ENCODE assay signal across 1 cellular context in the genomic region with DNA sequence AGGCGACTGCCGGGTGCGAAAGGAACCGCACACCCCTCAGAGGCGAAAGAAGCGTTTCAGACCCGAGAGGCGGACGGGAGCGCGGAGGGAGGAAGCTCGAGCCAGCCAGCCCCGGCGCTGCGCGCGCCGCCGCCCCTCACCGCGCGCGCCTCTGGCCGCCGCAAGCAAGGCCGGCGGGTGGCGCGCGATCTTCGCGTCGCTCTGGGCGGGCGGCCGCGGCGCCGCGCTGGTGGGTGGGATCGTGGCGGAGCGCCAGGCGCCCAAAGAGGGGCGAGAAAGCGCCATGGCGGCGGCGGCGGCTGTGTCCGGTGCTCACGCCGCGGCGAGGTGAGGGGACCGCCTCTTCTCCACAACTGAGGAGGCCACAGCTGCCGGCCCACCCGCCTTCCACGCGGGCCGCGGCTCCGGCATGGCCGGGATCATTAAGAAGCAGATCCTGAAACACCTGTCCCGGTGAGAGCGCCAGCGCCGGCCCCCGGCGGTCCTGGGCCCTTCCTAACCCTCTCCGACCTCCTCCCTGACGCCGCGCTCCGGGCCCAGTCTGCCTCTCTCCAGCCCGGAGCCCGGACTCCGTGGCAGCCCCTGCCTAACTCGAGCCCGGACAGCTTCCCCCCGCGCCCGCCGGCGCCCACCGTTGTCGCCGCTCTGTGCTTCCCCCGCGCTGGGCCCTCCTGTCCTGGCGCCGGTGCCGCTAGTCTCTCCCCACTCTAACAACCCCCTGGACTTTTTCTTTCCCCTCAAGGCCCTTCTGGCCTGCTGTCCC.
TF ChIP-seq lines count a peak whose summit lies in the region.

Gene BLTP3A (plus strand): TSS at position 242 of the 763 bp plus-strand sequence. CDS start 168 bp downstream, at position 410.

TF ChIP-seq in K562, 482 proteins besides CTCF, POLR2A, EP300 and RAD21 (continues in another document):
- peak; percentile 85; the same call in 1 of the 2 replicates for TF ChIP-seq SRSF3 (IDR thresholded peaks at IDR 0.05; ENCODE audit: insufficient read depth, low read length)
- TF ChIP-seq STAG1 (CRISPR knock-in tag; IDR thresholded peaks at IDR 0.05; ENCODE audit: borderline replicate concordance): no peak
- TF ChIP-seq MEIS2 (IDR thresholded peaks at IDR 0.05; ENCODE audit: partially characterized antibody): peak; percentile 3
- TF ChIP-seq HNRNPLL (IDR thresholded peaks at IDR 0.05; ENCODE audit: low read depth, low read length, poor library complexity, severe bottlenecking): peak; percentile 60
- TF ChIP-seq HMGN3 (IDR thresholded peaks at IDR 0.05; ENCODE audit: borderline replicate concordance, extremely low read depth, insufficient read length, low read depth, low read length): peak; percentile 64
- peak; percentile 72; the same call in 1 of the 2 replicates for TF ChIP-seq NKRF (IDR thresholded peaks at IDR 0.05; ENCODE audit: borderline replicate concordance)
- peak; percentile 66; the same call in 1 of the 2 replicates for TF ChIP-seq E2F5 (CRISPR knock-in tag; IDR thresholded peaks at IDR 0.05)
- TF ChIP-seq KDM2B (CRISPR knock-in tag; IDR thresholded peaks at IDR 0.05): 0 out of 2 replicates have a peak, but pooled peaks have one; percentile 18
- TF ChIP-seq TEAD2 (tag; IDR thresholded peaks at IDR 0.05): no peak
- TF ChIP-seq CBFA2T3 (IDR thresholded peaks at IDR 0.05): no peak
- 0 out of 2 replicates have a peak, but pooled peaks have one; percentile 46 for TF ChIP-seq ZNF431 (CRISPR knock-in tag; IDR thresholded peaks at IDR 0.05)
- peak; percentile 93; the same call in 1 of the 2 replicates for TF ChIP-seq NR1H2 (CRISPR knock-in tag; IDR thresholded peaks at IDR 0.05)
- TF ChIP-seq POLR2AphosphoS5 (IDR thresholded peaks at IDR 0.05; ENCODE audit: control insufficient read depth, insufficient read depth, low read depth, low read length): peak; percentile 88
- no peak for TF ChIP-seq HDAC6 (IDR thresholded peaks at IDR 0.05; ENCODE audit: low read depth, low read length)
- TF ChIP-seq HCFC1 (IDR thresholded peaks at IDR 0.05; ENCODE audit: low read depth, low read length): peak; percentile 54; the same call in 1 of the 2 replicates
- TF ChIP-seq, protein P1, sequence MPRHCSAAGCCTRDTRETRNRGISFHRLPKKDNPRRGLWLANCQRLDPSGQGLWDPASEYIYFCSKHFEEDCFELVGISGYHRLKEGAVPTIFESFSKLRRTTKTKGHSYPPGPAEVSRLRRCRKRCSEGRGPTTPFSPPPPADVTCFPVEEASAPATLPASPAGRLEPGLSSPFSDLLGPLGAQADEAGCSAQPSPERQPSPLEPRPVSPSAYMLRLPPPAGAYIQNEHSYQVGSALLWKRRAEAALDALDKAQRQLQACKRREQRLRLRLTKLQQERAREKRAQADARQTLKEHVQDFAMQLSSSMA (CRISPR knock-in tag; IDR thresholded peaks at IDR 0.05): 0 out of 2 replicates have a peak, but pooled peaks have one; percentile 19
- TF ChIP-seq PHF20 (IDR thresholded peaks at IDR 0.05; ENCODE audit: partially characterized antibody): no peak
- TF ChIP-seq GABPA (tag; conservative IDR thresholded peaks at IDR 0.05; ENCODE audit: low read depth): peak; percentile 49; the same call in 1 of the 2 replicates
- peak; percentile 73; the same call in 1 of the 2 replicates for TF ChIP-seq ZC3H4 (CRISPR knock-in tag; IDR thresholded peaks at IDR 0.05; ENCODE audit: borderline replicate concordance)
- peak; percentile 68; the same call in 1 of the 2 replicates for TF ChIP-seq SPI1 (IDR thresholded peaks at IDR 0.05; ENCODE audit: borderline replicate concordance, low read depth, low read length)
- no peak for TF ChIP-seq ZBTB33 (CRISPR knock-in tag; IDR thresholded peaks at IDR 0.05)
- TF ChIP-seq, protein P2, sequence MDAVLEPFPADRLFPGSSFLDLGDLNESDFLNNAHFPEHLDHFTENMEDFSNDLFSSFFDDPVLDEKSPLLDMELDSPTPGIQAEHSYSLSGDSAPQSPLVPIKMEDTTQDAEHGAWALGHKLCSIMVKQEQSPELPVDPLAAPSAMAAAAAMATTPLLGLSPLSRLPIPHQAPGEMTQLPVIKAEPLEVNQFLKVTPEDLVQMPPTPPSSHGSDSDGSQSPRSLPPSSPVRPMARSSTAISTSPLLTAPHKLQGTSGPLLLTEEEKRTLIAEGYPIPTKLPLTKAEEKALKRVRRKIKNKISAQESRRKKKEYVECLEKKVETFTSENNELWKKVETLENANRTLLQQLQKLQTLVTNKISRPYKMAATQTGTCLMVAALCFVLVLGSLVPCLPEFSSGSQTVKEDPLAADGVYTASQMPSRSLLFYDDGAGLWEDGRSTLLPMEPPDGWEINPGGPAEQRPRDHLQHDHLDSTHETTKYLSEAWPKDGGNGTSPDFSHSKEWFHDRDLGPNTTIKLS (IDR thresholded peaks at IDR 0.05; ENCODE audit: borderline replicate concordance, low read depth): peak; percentile 32; the same call in 1 of the 2 replicates
- TF ChIP-seq ZNF436 (CRISPR knock-in tag; IDR thresholded peaks at IDR 0.05): no peak
- peak; percentile 29; the same call in 1 of the 2 replicates for TF ChIP-seq ZNF175 (CRISPR knock-in tag; IDR thresholded peaks at IDR 0.05; ENCODE audit: low read depth)
- peak; percentile 98 for TF ChIP-seq RB1 (IDR thresholded peaks at IDR 0.05; ENCODE audit: low read depth)
- TF ChIP-seq CREM (IDR thresholded peaks at IDR 0.05; ENCODE audit: low read depth): peak; percentile 92
- no peak for TF ChIP-seq SETDB1 (IDR thresholded peaks at IDR 0.05; ENCODE audit: low read length)
- TF ChIP-seq, protein P3, sequence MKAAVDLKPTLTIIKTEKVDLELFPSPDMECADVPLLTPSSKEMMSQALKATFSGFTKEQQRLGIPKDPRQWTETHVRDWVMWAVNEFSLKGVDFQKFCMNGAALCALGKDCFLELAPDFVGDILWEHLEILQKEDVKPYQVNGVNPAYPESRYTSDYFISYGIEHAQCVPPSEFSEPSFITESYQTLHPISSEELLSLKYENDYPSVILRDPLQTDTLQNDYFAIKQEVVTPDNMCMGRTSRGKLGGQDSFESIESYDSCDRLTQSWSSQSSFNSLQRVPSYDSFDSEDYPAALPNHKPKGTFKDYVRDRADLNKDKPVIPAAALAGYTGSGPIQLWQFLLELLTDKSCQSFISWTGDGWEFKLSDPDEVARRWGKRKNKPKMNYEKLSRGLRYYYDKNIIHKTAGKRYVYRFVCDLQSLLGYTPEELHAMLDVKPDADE (conservative IDR thresholded peaks at IDR 0.05; ENCODE audit: control insufficient read depth, low read depth, low read length): peak; percentile 64
- TF ChIP-seq SMARCE1 (IDR thresholded peaks at IDR 0.05): 0 out of 2 replicates have a peak, but pooled peaks have one; percentile 14
- 0 out of 2 replicates have a peak, but pooled peaks have one; percentile 11 for TF ChIP-seq SP1 (CRISPR knock-in tag; IDR thresholded peaks at IDR 0.05)
- TF ChIP-seq, protein P4, sequence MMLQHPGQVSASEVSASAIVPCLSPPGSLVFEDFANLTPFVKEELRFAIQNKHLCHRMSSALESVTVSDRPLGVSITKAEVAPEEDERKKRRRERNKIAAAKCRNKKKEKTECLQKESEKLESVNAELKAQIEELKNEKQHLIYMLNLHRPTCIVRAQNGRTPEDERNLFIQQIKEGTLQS (IDR thresholded peaks at IDR 0.05): no peak
- TF ChIP-seq, protein P4 (CRISPR knock-in tag; conservative IDR thresholded peaks at IDR 0.05): 0 out of 2 replicates have a peak, but pooled peaks have one; percentile 9
- TF ChIP-seq SMAD1 (IDR thresholded peaks at IDR 0.05; ENCODE audit: low read depth, low read length, partially characterized antibody): peak; percentile 11
- 0 out of 4 replicates have a peak, but pooled peaks of 1 of the 2 experiments have one; percentile 29 for TF ChIP-seq CSDE1 (IDR thresholded peaks at IDR 0.05)
- TF ChIP-seq E2F6 (IDR thresholded peaks at IDR 0.05; ENCODE audit: borderline replicate concordance in 1 of 2, extremely low read depth in 1 of 2, insufficient read depth in 1 of 2, insufficient read length in 1 of 2, low read depth in 1 of 2, low read length in 1 of 2, poor library complexity in 1 of 2, severe bottlenecking in 1 of 2): peak; percentile 40 to 65
- TF ChIP-seq MAX (CRISPR knock-in tag; IDR thresholded peaks at IDR 0.05): peak; percentile 54
- TF ChIP-seq RBBP5 (IDR thresholded peaks at IDR 0.05; ENCODE audit: borderline replicate concordance, insufficient read depth, low read length, poor library complexity, severe bottlenecking): peak; percentile 85
- TF ChIP-seq ZNF311 (CRISPR knock-in tag; IDR thresholded peaks at IDR 0.05): no peak
- TF ChIP-seq, protein P5, sequence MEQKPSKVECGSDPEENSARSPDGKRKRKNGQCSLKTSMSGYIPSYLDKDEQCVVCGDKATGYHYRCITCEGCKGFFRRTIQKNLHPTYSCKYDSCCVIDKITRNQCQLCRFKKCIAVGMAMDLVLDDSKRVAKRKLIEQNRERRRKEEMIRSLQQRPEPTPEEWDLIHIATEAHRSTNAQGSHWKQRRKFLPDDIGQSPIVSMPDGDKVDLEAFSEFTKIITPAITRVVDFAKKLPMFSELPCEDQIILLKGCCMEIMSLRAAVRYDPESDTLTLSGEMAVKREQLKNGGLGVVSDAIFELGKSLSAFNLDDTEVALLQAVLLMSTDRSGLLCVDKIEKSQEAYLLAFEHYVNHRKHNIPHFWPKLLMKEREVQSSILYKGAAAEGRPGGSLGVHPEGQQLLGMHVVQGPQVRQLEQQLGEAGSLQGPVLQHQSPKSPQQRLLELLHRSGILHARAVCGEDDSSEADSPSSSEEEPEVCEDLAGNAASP (IDR thresholded peaks at IDR 0.05): no peak
- TF ChIP-seq, protein P6, sequence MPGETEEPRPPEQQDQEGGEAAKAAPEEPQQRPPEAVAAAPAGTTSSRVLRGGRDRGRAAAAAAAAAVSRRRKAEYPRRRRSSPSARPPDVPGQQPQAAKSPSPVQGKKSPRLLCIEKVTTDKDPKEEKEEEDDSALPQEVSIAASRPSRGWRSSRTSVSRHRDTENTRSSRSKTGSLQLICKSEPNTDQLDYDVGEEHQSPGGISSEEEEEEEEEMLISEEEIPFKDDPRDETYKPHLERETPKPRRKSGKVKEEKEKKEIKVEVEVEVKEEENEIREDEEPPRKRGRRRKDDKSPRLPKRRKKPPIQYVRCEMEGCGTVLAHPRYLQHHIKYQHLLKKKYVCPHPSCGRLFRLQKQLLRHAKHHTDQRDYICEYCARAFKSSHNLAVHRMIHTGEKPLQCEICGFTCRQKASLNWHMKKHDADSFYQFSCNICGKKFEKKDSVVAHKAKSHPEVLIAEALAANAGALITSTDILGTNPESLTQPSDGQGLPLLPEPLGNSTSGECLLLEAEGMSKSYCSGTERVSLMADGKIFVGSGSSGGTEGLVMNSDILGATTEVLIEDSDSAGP (CRISPR knock-in tag; IDR thresholded peaks at IDR 0.05): no peak
